ENCODE assay signal across 8 cellular contexts in the genomic region with DNA sequence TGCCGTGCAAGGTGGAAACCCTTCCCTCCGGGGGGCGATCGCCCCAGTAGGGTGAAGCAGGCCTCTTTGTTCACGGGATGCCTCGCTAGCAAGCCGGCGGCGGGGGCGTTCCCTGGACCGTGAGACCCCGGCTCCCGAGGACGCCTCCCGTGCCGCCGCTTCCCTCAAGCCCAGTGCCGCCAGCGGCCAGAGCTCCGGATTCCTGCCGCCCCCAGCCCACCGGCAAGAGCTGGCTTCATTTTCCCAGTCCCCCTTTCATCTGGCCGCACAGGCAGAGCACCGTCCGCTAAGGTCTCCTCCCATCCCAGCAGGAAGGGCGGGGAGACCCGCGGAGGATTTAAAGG. TPM values are rescaled to one million over a fixed set of nuclear protein-coding genes. Genes with fewer than 3 reads are reported as not detected.
DNase-seq lines count a peak whose midpoint lies in the region; ATAC-seq, FAIRE-seq and TF ChIP-seq lines count a peak whose summit lies in the region.

No MANE protein-coding gene starts in this region.

- DNase-seq in A549 (ENCODE audit: low read depth in 1 of 2, low spot score in 1 of 2) = no peak
- peak; percentile 34 for DNase-seq in activated T-cell treated with anti-CD3 and anti-CD28 coated beads for 1 hour (ENCODE audit: low read depth)
- DNase-seq in NCI-H2107 treated with DMSO at 0.1 percent for 48 hours (lab: John Stamatoyannopoulos, UW; ENCODE audit: unreplicated experiment) = no peak
- no peak for DNase-seq in NCI-H2029 treated with DMSO at 0.1 percent for 48 hours (lab: John Stamatoyannopoulos, UW)

- FAIRE-seq in A549 (lab: Jason Lieb, UNC) = no peak

- no peak for TF ChIP-seq POLR2A in A549 (IDR thresholded peaks at IDR 0.05; ENCODE audit: low read length)

- 2% methylated on average over 8 of the region's 28 CpGs for WGBS in A549 (ENCODE audit: missing lambda C conversion rate)
- 0% methylated on average over 17 to 28 of the region's 28 CpGs for WGBS in esophagus, 2 donors

- H3K27me3 Mint-ChIP-seq in IgD-negative memory B cell = no peaks in the 10 kb centered on the region

- no peaks in the 10 kb centered on the region for H3K79me2 ChIP-seq in parathyroid adenoma

- no peak for TF ChIP-seq EP300 in A549 (IDR thresholded peaks at IDR 0.05)

- POLR2A ChIA-PET in A549 (lab: Yijun Ruan, JAX) = interaction anchor here (0.6 to 3.0 kb wide), 26 partner anchors 8 to 603 kb away, joined by 3 to 45 read pairs (median 7); partner anchors contain the start of genes ACBD6 and IER5

- H3K9me3 Mint-ChIP-seq in IgD-negative memory B cell = no peaks in the 10 kb centered on the region

- peaks cover 29 to 32% (median 31%) of the 10 kb centered on the region in 3 donors for H3K4me1 Mint-ChIP-seq in IgD-negative memory B cell

- H2AFZ ChIP-seq in parathyroid adenoma = peak overlapping the region; percentile 94

- peak overlapping the region; percentile 98 to 99 for H3K27ac ChIP-seq in A549
- H3K27ac ChIP-seq in esophagus (ENCODE audit: low read depth in 2 of 2, low read length in 1 of 2) = peak overlapping the region; percentile 84 to 93
- peak overlapping the region; percentile 76 for H3K27ac ChIP-seq in parathyroid adenoma

- H3K4me2 ChIP-seq in A549 (peak overlapping the region; percentile 98), parathyroid adenoma (ENCODE audit: low read length) (peak overlapping the region; percentile 99)

- peak overlapping the region; percentile 65 for H3K4me3 ChIP-seq in A549
- peak overlapping the region; percentile 71 to 92 for H3K4me3 ChIP-seq in esophagus (ENCODE audit: low read depth in 1 of 2, low read length in 2 of 2)
- peak overlapping the region; percentile 90 for H3K4me3 ChIP-seq in parathyroid adenoma (ENCODE audit: low read depth, low read length)

- peak overlapping the region; percentile 25 for H3K9ac ChIP-seq in parathyroid adenoma

- ATAC-seq in A549 = peak in 1 of 2 experiments; percentile 57; a peak in 3 of 6 replicates
- ATAC-seq in GM18868 (IDR thresholded peaks at IDR 0.05; ENCODE audit: unreplicated experiment) = peak; percentile 13

- peaks cover 89% of the 10 kb centered on the region for H3K4me1 ChIP-seq in A549
- H3K4me1 ChIP-seq in esophagus (ENCODE audit: control insufficient read depth in 2 of 2, insufficient read depth in 2 of 2, low read length in 1 of 2) = peaks cover 2 to 6% of the 10 kb centered on the region in 2 donors
- peaks cover 8% of the 10 kb centered on the region for H3K4me1 ChIP-seq in parathyroid adenoma

- H3K9me3 ChIP-seq in A549 = no peaks in the 10 kb centered on the region
- no peaks in the 10 kb centered on the region for H3K9me3 ChIP-seq in esophagus (ENCODE audit: control insufficient read depth in 2 of 2, insufficient read depth in 1 of 2, low read depth in 1 of 2, low read length in 1 of 2)
- no peaks in the 10 kb centered on the region for H3K9me3 ChIP-seq in parathyroid adenoma (ENCODE audit: control insufficient read depth, low read length)

- peak overlapping the region; percentile 92 to 96 (median 95) for H3K27ac Mint-ChIP-seq in IgD-negative memory B cell

- H3K4me3 Mint-ChIP-seq in IgD-negative memory B cell = peak overlapping the region; percentile 84 to 92 (median 86)

- H3K36me3 Mint-ChIP-seq in IgD-negative memory B cell = peaks cover 2% of the 10 kb centered on the region

- no peak for TF ChIP-seq CTCF in A549 (IDR thresholded peaks at IDR 0.05)
- no peak for TF ChIP-seq CTCF in parathyroid adenoma (IDR thresholded peaks at IDR 0.05)

- H3K36me3 ChIP-seq in esophagus (ENCODE audit: control insufficient read depth in 2 of 2, insufficient read depth in 2 of 2, low read length in 1 of 2) (no peaks in the 10 kb centered on the region), parathyroid adenoma (ENCODE audit: control insufficient read depth, insufficient read depth, low read length) (no peaks in the 10 kb centered on the region)

- H3K27me3 ChIP-seq in esophagus (ENCODE audit: control insufficient read depth in 1 of 2, insufficient read depth in 2 of 2, low read length in 2 of 2) (no peaks in the 10 kb centered on the region), parathyroid adenoma (ENCODE audit: control insufficient read depth, insufficient read depth, low read length) (no peaks in the 10 kb centered on the region)

- CTCF ChIA-PET in A549 (lab: Yijun Ruan, JAX) = interaction anchor here (0.9 to 48.3 kb wide), 10 partner anchors 10 to 223 kb away, joined by 3 to 774 read pairs (median 6); no protein-coding TSS in a partner anchor

- TF ChIP-seq RAD21 in A549 (conservative IDR thresholded peaks at IDR 0.05 in 1 of 2, IDR thresholded peaks at IDR 0.05 in 1 of 2) = no peak

TF ChIP-seq in A549, 52 proteins besides CTCF, POLR2A, EP300 and RAD21:
- TF ChIP-seq MAFK (IDR thresholded peaks at IDR 0.05; ENCODE audit: partially characterized antibody) (no peak), KDM1A (IDR thresholded peaks at IDR 0.05; ENCODE audit: low read depth) (no peak), MAX (IDR thresholded peaks at IDR 0.05) (peak; percentile 55; the same call in 1 of the 2 replicates), FOSL2 (IDR thresholded peaks at IDR 0.05) (no peak), FOSL2 (CRISPR knock-in tag; IDR thresholded peaks at IDR 0.05) (no peak), TFCP2L1 (CRISPR knock-in tag; IDR thresholded peaks at IDR 0.05) (0 out of 2 replicates have a peak, but pooled peaks have one; percentile 7), RNF2 (IDR thresholded peaks at IDR 0.05; ENCODE audit: borderline replicate concordance, low read depth) (0 out of 2 replicates have a peak, but pooled peaks have one; percentile 36)
- TF ChIP-seq, protein P1, sequence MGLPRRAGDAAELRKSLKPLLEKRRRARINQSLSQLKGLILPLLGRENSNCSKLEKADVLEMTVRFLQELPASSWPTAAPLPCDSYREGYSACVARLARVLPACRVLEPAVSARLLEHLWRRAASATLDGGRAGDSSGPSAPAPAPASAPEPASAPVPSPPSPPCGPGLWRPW (IDR thresholded peaks at IDR 0.05) = no peak

RNA-seq across cellular contexts. Expression of gene IER5, which starts 16.3 kb away (rescaled TPM):
- polyA plus RNA-seq in A549 (2011; rRNA removed) (21.2 and 26.8 TPM in 2 replicates), A549 (2017; fragmentation: RNase III; extraction: RNeasy Plus Mini Kit Qiagen cat#74134 plus additional on column Dnase treatment) (40.2 to 43.4 TPM (median 40.5 TPM) in 3 replicates), IgD-negative memory B cell (31.0 TPM), esophagus (10 to 100 TPM; 16.7 to 27.2 TPM)
- 26.3 and 34.1 TPM in 2 replicates for polyA plus RNA-seq in A549 (2012; cell fraction: cytosol; rRNA removed)
- polyA plus RNA-seq in A549 (2012; cell fraction: nucleus; rRNA removed) = 60.6 and 73.2 TPM in 2 replicates
- 20.8 and 29.5 TPM in 2 replicates for polyA minus RNA-seq in A549 (2011; rRNA and poly(A)+ RNA removed)
